In the genomic region with DNA sequence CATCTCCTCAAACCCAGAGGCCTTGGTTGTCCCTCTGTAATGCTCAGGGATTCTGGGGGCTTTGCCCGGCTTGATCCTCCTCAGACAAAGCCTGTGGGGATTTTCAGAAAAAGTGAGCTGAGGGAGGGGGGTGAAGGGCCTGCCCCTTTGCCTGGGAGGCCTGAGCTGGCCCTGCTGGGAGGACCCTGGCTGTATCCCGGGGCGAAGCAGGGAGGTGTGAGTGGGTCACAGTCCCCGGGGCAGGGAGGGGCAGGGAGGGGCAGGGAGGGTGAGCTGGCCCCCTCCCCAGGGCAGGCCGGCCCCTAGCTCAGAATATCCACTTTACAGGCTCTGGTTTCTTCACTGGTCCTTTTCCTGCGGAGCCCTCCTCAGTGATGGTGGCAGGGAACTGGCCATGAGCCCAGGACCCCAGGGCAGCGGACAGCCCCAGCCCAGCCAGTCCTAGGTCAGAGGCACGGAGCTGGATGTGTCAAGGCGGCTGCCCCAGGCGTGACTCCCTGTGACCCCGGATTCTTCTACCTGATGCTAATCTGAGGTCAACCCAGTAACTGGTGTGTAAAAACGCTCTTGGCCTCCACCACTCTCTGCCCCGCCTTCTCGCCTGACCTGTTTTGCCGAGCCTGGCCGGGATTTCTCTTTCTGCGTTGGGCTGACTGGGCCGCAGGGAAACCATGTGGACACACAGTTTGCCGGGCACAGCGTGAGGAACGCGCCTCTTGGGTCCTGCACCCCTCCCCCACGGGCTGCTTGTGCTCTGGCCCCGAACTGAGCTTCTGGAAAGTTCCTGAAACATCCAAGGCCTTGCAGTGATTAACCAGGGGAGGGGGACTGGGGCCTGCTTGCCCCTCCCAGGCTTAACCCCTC, we compare ENCODE assay signal across 10 cellular contexts. TPM values are rescaled to one million over a fixed set of nuclear protein-coding genes. Genes with fewer than 3 reads are reported as not detected.
DNase-seq lines count a peak whose midpoint lies in the region; ATAC-seq, FAIRE-seq and TF ChIP-seq lines count a peak whose summit lies in the region.
"Had no signal": no experiment of that assay in that cellular context is flagged by ENCODE, and none has a peak within 500 bp of the region (broad histone marks: within the 10 kb centered on the region; RNA-seq: fewer than 3 reads in every experiment).

No MANE protein-coding gene starts in this region.

- no TSS peak for BruUV-seq in HCT116 (replicated peaks; lab: Mats Ljungman, UMichigan)

- H3K9me3 Mint-ChIP-seq in astrocyte (ENCODE audit: unreplicated experiment), result no peaks in the 10 kb centered on the region

- POLR2A ChIA-PET in HCT116 (lab: Charles Lee), result interaction anchor here (0.6 kb wide), 1 partner anchor 418 kb away, joined by 3 read pairs; no protein-coding TSS in a partner anchor

- TF ChIP-seq POLR2A in HCT116 (IDR thresholded peaks at IDR 0.05; ENCODE audit: borderline replicate concordance, extremely low read depth, insufficient read depth, insufficient read length) (no peak), gastrocnemius medialis (IDR thresholded peaks at IDR 0.05) (no peak)

- no peak for TF ChIP-seq RAD21 in HCT116 (IDR thresholded peaks at IDR 0.05; ENCODE audit: low read depth)

- H3K27me3 ChIP-seq in HCT116 (ENCODE audit: insufficient read depth, low read length) (no peaks in the 10 kb centered on the region), astrocyte (ENCODE audit: insufficient read depth, low read length) (no peaks in the 10 kb centered on the region), gastrocnemius medialis (no peaks in the 10 kb centered on the region)

- H3K4me3 ChIP-seq in HCT116 (replicated peaks in 1 of 2; ENCODE audit: low read depth in 1 of 2, low read length in 2 of 2), result no peak overlapping the region
- H3K4me3 ChIP-seq in astrocyte (ENCODE audit: insufficient read depth, low read depth, low read length), result no peak overlapping the region
- no peak overlapping the region for H3K4me3 ChIP-seq in gastrocnemius medialis

- no peak overlapping the region for H2AFZ ChIP-seq in HCT116 (ENCODE audit: low read depth, low read length, poor library complexity, severe bottlenecking)
- no peak overlapping the region for H2AFZ ChIP-seq in astrocyte (ENCODE audit: low read depth, low read length)

- intact Hi-C loops in HCT116 (cut with micrococcal nuclease) (no loop called here), gastrocnemius medialis (cut with DNase I; ENCODE audit: low total_unique reads) (no loop called here)

- H3K27ac ChIP-seq in HCT116 (ENCODE audit: low read depth, low read length), result peak overlapping the region; percentile 27; the same call in 1 of the 2 replicates
- H3K27ac ChIP-seq in astrocyte (ENCODE audit: low read depth, low read length), result no peak overlapping the region
- H3K27ac ChIP-seq in gastrocnemius medialis, result peak overlapping the region; percentile 61 to 96 (median 88)

- H3K9me3 ChIP-seq in HCT116 (ENCODE audit: control insufficient read depth in 1 of 2, insufficient read depth in 1 of 2, low read depth in 1 of 2, low read length in 2 of 2) (no peaks in the 10 kb centered on the region), astrocyte (ENCODE audit: insufficient read depth, low read depth, low read length) (no peaks in the 10 kb centered on the region), gastrocnemius medialis (no peaks in the 10 kb centered on the region)

- no peak for TF ChIP-seq CTCF in HCT116 (IDR thresholded peaks at IDR 0.05 in 2 of 3, conservative IDR thresholded peaks at IDR 0.05 in 1 of 3; ENCODE audit: borderline replicate concordance in 1 of 3, insufficient read depth in 1 of 3, low read depth in 2 of 3, low read length in 2 of 3)
- no peak for TF ChIP-seq CTCF in astrocyte (IDR thresholded peaks at IDR 0.05; ENCODE audit: insufficient read depth, low read depth, low read length)
- no peak for TF ChIP-seq CTCF in gastrocnemius medialis (IDR thresholded peaks at IDR 0.05 in 4 of 5, conservative IDR thresholded peaks at IDR 0.05 in 1 of 5)

- H3K4me2 ChIP-seq in HCT116 (ENCODE audit: low read length) (no peak overlapping the region), astrocyte (ENCODE audit: low read length) (no peak overlapping the region)

- H4K20me1 ChIP-seq in HCT116 (ENCODE audit: insufficient read depth), result no peaks in the 10 kb centered on the region
- H4K20me1 ChIP-seq in astrocyte (ENCODE audit: insufficient read depth, low read length), result no peaks in the 10 kb centered on the region

- no peak for DNase-seq in HCT116 (ENCODE audit: low read depth, low spot score)
- DNase-seq in astrocyte (ENCODE audit: low read depth), result no peak
- DNase-seq in iPS-NIHi7 (ENCODE audit: extremely low spot score), result peak; percentile 61
- peak in 1 of 2 donors; percentile 78 for DNase-seq in gastrocnemius medialis
- DNase-seq in NCI-H2171 (lab: John Stamatoyannopoulos, UW), result no peak
- DNase-seq: cerebellar nuclear complex, SHP77 treated with DMSO at 0.1 percent for 48 hours had no signal

- peaks cover 21% of the 10 kb centered on the region; the same call in 1 of the 2 replicates for H3K79me2 ChIP-seq in HCT116 (ENCODE audit: insufficient read depth, low read length)
- H3K79me2 ChIP-seq in astrocyte (ENCODE audit: insufficient read depth, low read length), result no peaks in the 10 kb centered on the region

- H3K36me3 Mint-ChIP-seq in astrocyte (ENCODE audit: low read depth, unreplicated experiment), result no peaks in the 10 kb centered on the region

- no peak for ATAC-seq in HCT116
- ATAC-seq in gastrocnemius medialis, result peak in 1 of 2 donors; percentile 3
- ATAC-seq in HG02678 (IDR thresholded peaks at IDR 0.05; ENCODE audit: unreplicated experiment), result no peak
- ATAC-seq in GM21723 (IDR thresholded peaks at IDR 0.05; ENCODE audit: unreplicated experiment), result no peak
- ATAC-seq in GM19035 (IDR thresholded peaks at IDR 0.05; ENCODE audit: unreplicated experiment), result no peak

- H3K4me3 Mint-ChIP-seq in astrocyte (ENCODE audit: unreplicated experiment), result no peak overlapping the region

- RAD21 ChIA-PET in HCT116 (lab: Charles Lee; ENCODE audit: low non-redundant PET in 1 of 2, low total read pairs in 2 of 2, uncharacterized antibody in 2 of 2, unreplicated experiment in 2 of 2), result no interaction called here

- H3K4me1 ChIP-seq in HCT116 (ENCODE audit: control insufficient read depth in 1 of 2, insufficient read depth in 2 of 2, low read length in 2 of 2), result peaks cover 46 to 64% of the 10 kb centered on the region in 2 experiments
- H3K4me1 ChIP-seq in astrocyte (ENCODE audit: insufficient read depth, low read length), result peaks cover 17% of the 10 kb centered on the region
- H3K4me1 ChIP-seq in gastrocnemius medialis, result peaks cover 31 to 47% of the 10 kb centered on the region in 2 donors

- H3K4me1 Mint-ChIP-seq in astrocyte (ENCODE audit: low read depth, unreplicated experiment), result peaks cover 6% of the 10 kb centered on the region

- no peak overlapping the region for H3K9ac ChIP-seq in HCT116 (ENCODE audit: low read length)
- no peak overlapping the region for H3K9ac ChIP-seq in astrocyte (ENCODE audit: low read length)

- no peaks in the 10 kb centered on the region for H3K27me3 Mint-ChIP-seq in astrocyte (ENCODE audit: low read depth, unreplicated experiment)

- H3K9me2 ChIP-seq in HCT116 (ENCODE audit: insufficient read depth), result no peaks in the 10 kb centered on the region

- peak overlapping the region; percentile 58 for H3K27ac Mint-ChIP-seq in astrocyte (ENCODE audit: unreplicated experiment)

- in situ Hi-C loops in gastrocnemius medialis (cut with MboI; ENCODE audit: low sequenced_read_pairs in 4 of 4), result no loop called here

- no peak for FAIRE-seq in astrocyte (lab: Jason Lieb, UNC)

- H3K36me3 ChIP-seq in HCT116 (ENCODE audit: control insufficient read depth in 1 of 2, insufficient read depth in 2 of 2, low read length in 2 of 2) (peaks cover 0 to 18% of the 10 kb centered on the region in 2 experiments; a peak in 1 of 4 replicates), astrocyte (ENCODE audit: insufficient read depth, low read length) (no peaks in the 10 kb centered on the region), gastrocnemius medialis (no peaks in the 10 kb centered on the region)

- CTCF ChIA-PET in HCT116 (lab: Charles Lee), result no interaction called here

TF ChIP-seq in HCT116, 20 proteins besides CTCF, POLR2A, EP300 and RAD21:
- TF ChIP-seq, protein P1, sequence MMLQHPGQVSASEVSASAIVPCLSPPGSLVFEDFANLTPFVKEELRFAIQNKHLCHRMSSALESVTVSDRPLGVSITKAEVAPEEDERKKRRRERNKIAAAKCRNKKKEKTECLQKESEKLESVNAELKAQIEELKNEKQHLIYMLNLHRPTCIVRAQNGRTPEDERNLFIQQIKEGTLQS (IDR thresholded peaks at IDR 0.05), result no peak
- 0 out of 2 replicates have a peak, but pooled peaks have one; percentile 16 for TF ChIP-seq POLR2AphosphoS5 (IDR thresholded peaks at IDR 0.05; ENCODE audit: low read depth, low read length)

RNA-seq across cellular contexts. Expression of a gene that starts 5.8 kb away (rescaled TPM):
- total RNA-seq in HCT116 (2021; ENCODE audit: unreplicated experiment), result 754 TPM
- polyA plus RNA-seq in HCT116 (2012), result 391 and 513 TPM in 2 replicates
- total RNA-seq in astrocyte, result 156 and 203 TPM in 2 replicates
- total RNA-seq in gastrocnemius medialis, result 10 to 100 TPM; 16.3 to 34.5 (median 26.3) TPM

RNA-seq across cellular contexts. Expression of a gene that starts 38.2 kb away (rescaled TPM):
- total RNA-seq in HCT116 (2021; ENCODE audit: unreplicated experiment) (176 TPM), astrocyte (55.1 and 59.5 TPM in 2 replicates), gastrocnemius medialis (100 to 1,000 TPM in 2 of 4 donors, 10 to 100 TPM in 2; 54.6 to 119 (median 83.2) TPM)
- 120 and 129 TPM in 2 replicates for polyA plus RNA-seq in HCT116 (2012)

RNA-seq across cellular contexts. Expression of a gene that starts 52.1 kb away (rescaled TPM):
- total RNA-seq in HCT116 (2021; ENCODE audit: unreplicated experiment) (205 TPM), astrocyte (91.4 and 102 TPM in 2 replicates), gastrocnemius medialis (100 to 1,000 TPM; 119 to 174 (median 137) TPM)
- 154 and 156 TPM in 2 replicates for polyA plus RNA-seq in HCT116 (2012)

RNA-seq across cellular contexts. Expression of a gene that starts 52.2 kb away (rescaled TPM):
- total RNA-seq in HCT116 (2021; ENCODE audit: unreplicated experiment) (52.0 TPM), astrocyte (40.2 and 41.9 TPM in 2 replicates), gastrocnemius medialis (10 to 100 TPM; 29.6 to 64.9 (median 49.1) TPM)
- 53.5 and 62.2 TPM in 2 replicates for polyA plus RNA-seq in HCT116 (2012)
